In genomic region chr2:228401065-228401912, GRCh38 we compare ENCODE assay signal across 16 cellular contexts.
DNase-seq lines count a peak whose midpoint lies in the region; ATAC-seq and TF ChIP-seq lines count a peak whose summit lies in the region.
"Had no signal": no experiment of that assay in that cellular context is flagged by ENCODE, and none has a peak within 500 bp of the region (broad histone marks: within the 10 kb centered on the region; RNA-seq: fewer than 3 reads in every experiment).

No MANE protein-coding gene starts in this region.

- H3K27me3 ChIP-seq in H7 (ENCODE audit: control insufficient read depth, insufficient read depth, low read length) (no peaks in the 10 kb centered on the region), esophagus muscularis mucosa (no peaks in the 10 kb centered on the region)
- H3K27me3 ChIP-seq: cardiac muscle cell had no signal

- peak; percentile 26 for TF ChIP-seq CTCF in GM12864 (IDR thresholded peaks at IDR 0.05; ENCODE audit: low read depth, low read length, missing control alignments)
- TF ChIP-seq CTCF in NB4 (IDR thresholded peaks at IDR 0.05; ENCODE audit: low read depth, low read length): peak; percentile 11
- TF ChIP-seq CTCF in fibroblast of villous mesenchyme (IDR thresholded peaks at IDR 0.05; ENCODE audit: insufficient read depth, low read depth, low read length): peak; percentile 22
- TF ChIP-seq CTCF in esophagus muscularis mucosa (IDR thresholded peaks at IDR 0.05): no peak

- no peaks in the 10 kb centered on the region for H3K4me1 ChIP-seq in esophagus muscularis mucosa
- H3K4me1 ChIP-seq: prostate gland had no signal

- TF ChIP-seq POLR2A in NB4 (IDR thresholded peaks at IDR 0.05; ENCODE audit: extremely low read depth, insufficient read length) (no peak), esophagus muscularis mucosa (IDR thresholded peaks at IDR 0.05; ENCODE audit: low read depth) (no peak)

- 87% methylated on average over 3 of the region's 3 CpGs for WGBS in esophagus muscularis mucosa

- H3K4me3 ChIP-seq in GM12864 (ENCODE audit: low read depth, low read length): no peak overlapping the region
- no peak overlapping the region for H3K4me3 ChIP-seq in H7 (ENCODE audit: insufficient read depth, low read depth, low read length)
- H3K4me3 ChIP-seq in NB4 (ENCODE audit: low read depth, low read length): no peak overlapping the region
- no peak overlapping the region for H3K4me3 ChIP-seq in fibroblast of villous mesenchyme (ENCODE audit: low read depth, low read length)
- H3K4me3 ChIP-seq in esophagus muscularis mucosa: no peak overlapping the region
- H3K4me3 ChIP-seq: cardiac muscle cell, prostate gland, SK-N-MC had no signal

- no peak for TF ChIP-seq EP300 in esophagus muscularis mucosa (IDR thresholded peaks at IDR 0.05)

- DNase-seq in GM12864 (ENCODE audit: low read depth) (no peak), H7 (peak; percentile 2), NB4 (ENCODE audit: low read depth) (peak; percentile 18), fibroblast of villous mesenchyme (ENCODE audit: low read depth) (peak; percentile 9), AG20443 (ENCODE audit: low spot score) (no peak), esophagus muscularis mucosa (ENCODE audit: extremely low spot score) (no peak)
- DNase-seq in activated CD8-positive, alpha-beta memory T cell treated with anti-CD3 and anti-CD28 coated beads for 24 hours: no peak
- DNase-seq: activated CD4-positive, alpha-beta T cell treated with anti-CD3 and anti-CD28 coated beads for 36 hours; CD8-positive, alpha-beta T cell; KG1; NCI-H345; stimulated activated CD4-positive, alpha-beta T cell treated with anti-CD3 and anti-CD28 coated beads, Interleukin-4, amount 100 ng/mL, for 1 hour had no signal

- no peak overlapping the region for H3K27ac ChIP-seq in esophagus muscularis mucosa (replicated peaks in 1 of 4)
- H3K27ac ChIP-seq: cardiac muscle cell, prostate gland, SK-N-MC had no signal

- H3K9me3 ChIP-seq in esophagus muscularis mucosa: peaks cover 0 to 2% (median 0%) of the 10 kb centered on the region in 4 donors
- H3K9me3 ChIP-seq: prostate gland had no signal

- intact Hi-C loops in esophagus muscularis mucosa (cut with DNase I): no loop called here

- ATAC-seq in HG03135 (IDR thresholded peaks at IDR 0.05; ENCODE audit: unreplicated experiment): no peak
- ATAC-seq: activated CD4-positive, alpha-beta T cell treated with anti-CD3 and anti-CD28 coated beads for 36 hours; CD8-positive, alpha-beta T cell had no signal

- H3K36me3 ChIP-seq in H7 (replicated peaks; ENCODE audit: control insufficient read depth, insufficient read depth, low read length) (no peaks in the 10 kb centered on the region), esophagus muscularis mucosa (no peaks in the 10 kb centered on the region)
- H3K36me3 ChIP-seq: cardiac muscle cell, prostate gland had no signal

Comparison
In these comparisons a context has a peak if more than half of its experiments do, and no peak if none do; other contexts are left out.
1. DNase-seq: peak in H7 (single experiment), NB4 (single experiment) and fibroblast of villous mesenchyme (single experiment); none in GM12864 (single experiment), AG20443 (single experiment), activated CD8-positive, alpha-beta memory T cell treated with anti-CD3 and anti-CD28 coated beads for 24 hours (single experiment) and esophagus muscularis mucosa (single experiment).
2. CTCF ChIP-seq: peak in GM12864 (single experiment), NB4 (single experiment) and fibroblast of villous mesenchyme (single experiment); none in esophagus muscularis mucosa (0 of 3).